In the genomic region with DNA sequence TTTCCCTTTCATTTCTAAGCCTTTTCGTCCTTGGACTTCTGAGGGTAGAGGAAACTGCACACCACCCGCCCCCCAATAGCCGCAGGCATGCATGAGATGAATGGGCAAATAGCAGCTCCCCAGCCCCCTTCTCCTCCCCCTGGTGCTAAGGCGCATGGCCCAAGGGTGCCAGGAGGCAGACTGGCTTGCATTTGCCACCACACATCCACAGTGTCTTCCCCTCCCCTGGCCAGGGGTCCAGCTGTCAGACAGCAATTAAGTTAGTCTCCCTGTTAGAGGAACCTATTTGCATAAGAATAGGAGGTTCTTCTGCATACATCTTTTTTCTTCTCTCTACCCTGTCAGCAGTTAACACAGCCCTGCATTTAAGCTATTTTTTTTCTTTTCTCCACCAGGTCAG, we compare ENCODE assay signal across 1 cellular context.
TF ChIP-seq lines count a peak whose summit lies in the region.

No MANE protein-coding gene starts in this region.

TF ChIP-seq in GM23338, 12 proteins besides CTCF, POLR2A, EP300 and RAD21 (continued from another document):
- TF ChIP-seq EZH2 (IDR thresholded peaks at IDR 0.05; ENCODE audit: low read depth, unreplicated experiment) = no peak
- peak; percentile 83 for TF ChIP-seq NANOG (IDR thresholded peaks at IDR 0.05; ENCODE audit: borderline replicate concordance)
- TF ChIP-seq EZH2phosphoT487 (IDR thresholded peaks at IDR 0.05; ENCODE audit: unreplicated experiment) = no peak
- no peak for TF ChIP-seq POLR2AphosphoS5 (IDR thresholded peaks at IDR 0.05; ENCODE audit: low read depth)
- no peak for TF ChIP-seq STAT1 (IDR thresholded peaks at IDR 0.05; ENCODE audit: unreplicated experiment)
- TF ChIP-seq, protein P1, sequence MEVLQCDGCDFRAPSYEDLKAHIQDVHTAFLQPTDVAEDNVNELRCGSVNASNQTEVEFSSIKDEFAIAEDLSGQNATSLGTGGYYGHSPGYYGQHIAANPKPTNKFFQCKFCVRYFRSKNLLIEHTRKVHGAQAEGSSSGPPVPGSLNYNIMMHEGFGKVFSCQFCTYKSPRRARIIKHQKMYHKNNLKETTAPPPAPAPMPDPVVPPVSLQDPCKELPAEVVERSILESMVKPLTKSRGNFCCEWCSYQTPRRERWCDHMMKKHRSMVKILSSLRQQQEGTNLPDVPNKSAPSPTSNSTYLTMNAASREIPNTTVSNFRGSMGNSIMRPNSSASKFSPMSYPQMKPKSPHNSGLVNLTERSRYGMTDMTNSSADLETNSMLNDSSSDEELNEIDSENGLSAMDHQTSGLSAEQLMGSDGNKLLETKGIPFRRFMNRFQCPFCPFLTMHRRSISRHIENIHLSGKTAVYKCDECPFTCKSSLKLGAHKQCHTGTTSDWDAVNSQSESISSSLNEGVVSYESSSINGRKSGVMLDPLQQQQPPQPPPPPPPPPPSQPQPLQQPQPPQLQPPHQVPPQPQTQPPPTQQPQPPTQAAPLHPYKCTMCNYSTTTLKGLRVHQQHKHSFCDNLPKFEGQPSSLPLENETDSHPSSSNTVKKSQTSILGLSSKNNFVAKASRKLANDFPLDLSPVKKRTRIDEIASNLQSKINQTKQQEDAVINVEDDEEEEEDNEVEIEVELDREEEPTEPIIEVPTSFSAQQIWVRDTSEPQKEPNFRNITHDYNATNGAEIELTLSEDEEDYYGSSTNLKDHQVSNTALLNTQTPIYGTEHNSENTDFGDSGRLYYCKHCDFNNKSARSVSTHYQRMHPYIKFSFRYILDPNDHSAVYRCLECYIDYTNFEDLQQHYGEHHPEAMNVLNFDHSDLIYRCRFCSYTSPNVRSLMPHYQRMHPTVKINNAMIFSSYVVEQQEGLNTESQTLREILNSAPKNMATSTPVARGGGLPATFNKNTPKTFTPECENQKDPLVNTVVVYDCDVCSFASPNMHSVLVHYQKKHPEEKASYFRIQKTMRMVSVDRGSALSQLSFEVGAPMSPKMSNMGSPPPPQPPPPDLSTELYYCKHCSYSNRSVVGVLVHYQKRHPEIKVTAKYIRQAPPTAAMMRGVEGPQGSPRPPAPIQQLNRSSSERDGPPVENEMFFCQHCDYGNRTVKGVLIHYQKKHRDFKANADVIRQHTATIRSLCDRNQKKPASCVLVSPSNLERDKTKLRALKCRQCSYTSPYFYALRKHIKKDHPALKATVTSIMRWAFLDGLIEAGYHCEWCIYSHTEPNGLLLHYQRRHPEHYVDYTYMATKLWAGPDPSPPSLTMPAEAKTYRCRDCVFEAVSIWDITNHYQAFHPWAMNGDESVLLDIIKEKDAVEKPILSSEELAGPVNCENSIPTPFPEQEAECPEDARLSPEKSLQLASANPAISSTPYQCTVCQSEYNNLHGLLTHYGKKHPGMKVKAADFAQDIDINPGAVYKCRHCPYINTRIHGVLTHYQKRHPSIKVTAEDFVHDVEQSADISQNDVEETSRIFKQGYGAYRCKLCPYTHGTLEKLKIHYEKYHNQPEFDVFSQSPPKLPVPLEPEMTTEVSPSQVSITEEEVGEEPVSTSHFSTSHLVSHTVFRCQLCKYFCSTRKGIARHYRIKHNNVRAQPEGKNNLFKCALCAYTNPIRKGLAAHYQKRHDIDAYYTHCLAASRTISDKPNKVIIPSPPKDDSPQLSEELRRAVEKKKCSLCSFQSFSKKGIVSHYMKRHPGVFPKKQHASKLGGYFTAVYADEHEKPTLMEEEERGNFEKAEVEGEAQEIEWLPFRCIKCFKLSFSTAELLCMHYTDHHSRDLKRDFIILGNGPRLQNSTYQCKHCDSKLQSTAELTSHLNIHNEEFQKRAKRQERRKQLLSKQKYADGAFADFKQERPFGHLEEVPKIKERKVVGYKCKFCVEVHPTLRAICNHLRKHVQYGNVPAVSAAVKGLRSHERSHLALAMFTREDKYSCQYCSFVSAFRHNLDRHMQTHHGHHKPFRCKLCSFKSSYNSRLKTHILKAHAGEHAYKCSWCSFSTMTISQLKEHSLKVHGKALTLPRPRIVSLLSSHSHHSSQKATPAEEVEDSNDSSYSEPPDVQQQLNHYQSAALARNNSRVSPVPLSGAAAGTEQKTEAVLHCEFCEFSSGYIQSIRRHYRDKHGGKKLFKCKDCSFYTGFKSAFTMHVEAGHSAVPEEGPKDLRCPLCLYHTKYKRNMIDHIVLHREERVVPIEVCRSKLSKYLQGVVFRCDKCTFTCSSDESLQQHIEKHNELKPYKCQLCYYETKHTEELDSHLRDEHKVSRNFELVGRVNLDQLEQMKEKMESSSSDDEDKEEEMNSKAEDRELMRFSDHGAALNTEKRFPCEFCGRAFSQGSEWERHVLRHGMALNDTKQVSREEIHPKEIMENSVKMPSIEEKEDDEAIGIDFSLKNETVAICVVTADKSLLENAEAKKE (CRISPR knock-in tag; IDR thresholded peaks at IDR 0.05) = peak; percentile 33; the same call in 1 of the 2 replicates
- TF ChIP-seq ZNF114 (CRISPR knock-in tag; IDR thresholded peaks at IDR 0.05) = no peak
